ENCODE assay signal across 9 cellular contexts in the genomic region with DNA sequence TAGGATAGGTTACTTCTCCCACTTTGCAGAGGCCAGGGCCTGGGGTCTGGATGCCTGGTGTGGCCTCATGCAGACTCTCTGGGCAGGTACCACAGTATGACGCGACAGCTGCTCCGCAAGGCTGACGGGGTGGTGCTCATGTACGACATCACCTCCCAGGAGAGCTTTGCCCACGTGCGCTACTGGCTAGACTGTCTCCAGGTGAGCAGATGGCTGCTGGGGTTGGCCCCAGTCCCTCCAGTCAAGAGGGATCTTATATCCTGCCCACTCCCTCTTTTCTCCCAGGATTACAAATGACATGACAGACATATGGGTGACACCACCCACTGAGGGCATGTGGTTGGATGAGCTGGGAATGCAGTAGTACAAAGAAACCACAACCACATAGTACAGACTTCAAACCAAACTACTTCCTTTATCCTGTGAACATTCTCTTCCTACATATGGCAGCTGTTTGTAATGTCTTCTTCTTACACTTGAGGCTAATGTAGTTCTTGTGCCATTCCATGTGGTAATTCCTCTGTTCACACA. TPM values are rescaled to one million over a fixed set of nuclear protein-coding genes. Genes with fewer than 3 reads are reported as not detected.
DNase-seq lines count a peak whose midpoint lies in the region; ATAC-seq lines count a peak whose summit lies in the region.
"Had no signal": no experiment of that assay in that cellular context is flagged by ENCODE, and none has a peak within 500 bp of the region (broad histone marks: within the 10 kb centered on the region; RNA-seq: fewer than 3 reads in every experiment).

No MANE protein-coding gene starts in this region.

- H2BK15ac ChIP-seq in mesenchymal stem cell (ENCODE audit: low read depth, poor library complexity, severe bottlenecking) = no peak overlapping the region

- H3K9me3 ChIP-seq in mesenchymal stem cell (ENCODE audit: control insufficient read depth, low read length) = no peaks in the 10 kb centered on the region

- WGBS in mesenchymal stem cell = 89% methylated on average over 7 of the region's 7 CpGs

- no peak overlapping the region for H2BK120ac ChIP-seq in mesenchymal stem cell (ENCODE audit: low read depth, low read length)

- no peak overlapping the region for H4K8ac ChIP-seq in mesenchymal stem cell (ENCODE audit: low read length)

- H2AK5ac ChIP-seq in mesenchymal stem cell (ENCODE audit: low read length, severe bottlenecking) = no peak overlapping the region

- H3K4me1 ChIP-seq in mesenchymal stem cell (ENCODE audit: control insufficient read depth, insufficient read depth, low read depth, low read length) = peaks cover 5% of the 10 kb centered on the region

- DNase-seq in NCI-H345 (lab: John Stamatoyannopoulos, UW) = peak; percentile 14
- DNase-seq in NCI-H345 treated with DMSO at 0.1 percent for 48 hours (lab: John Stamatoyannopoulos, UW; ENCODE audit: unreplicated experiment) = no peak
- DNase-seq in M059J (ENCODE audit: low read depth) = peak; percentile 59
- DNase-seq in SW480 (ENCODE audit: low spot score) = peak; percentile 51
- DNase-seq in mesenchymal stem cell = peak; percentile 33
- no peak for DNase-seq in left lobe of liver (ENCODE audit: low spot score)
- DNase-seq in NCI-H226 = no peak
- DNase-seq: OCI-M1 had no signal

- H3K14ac ChIP-seq in mesenchymal stem cell (ENCODE audit: low read length in 2 of 2) = no peak overlapping the region

- no peak overlapping the region for H3K23ac ChIP-seq in mesenchymal stem cell (ENCODE audit: low read length in 2 of 2)

- no peaks in the 10 kb centered on the region for H3K36me3 ChIP-seq in mesenchymal stem cell (ENCODE audit: control insufficient read depth in 1 of 2, insufficient read depth in 2 of 2, low read depth in 1 of 2, low read length in 2 of 2)

- H3K27ac ChIP-seq in mesenchymal stem cell (ENCODE audit: low read length, poor library complexity, severe bottlenecking) = no peak overlapping the region

- H3K18ac ChIP-seq in mesenchymal stem cell (ENCODE audit: low read depth in 1 of 2, low read length in 2 of 2) = no peak overlapping the region

- no peak overlapping the region for H3K4ac ChIP-seq in mesenchymal stem cell (ENCODE audit: low read depth in 1 of 2, low read length in 2 of 2)

- H2BK12ac ChIP-seq in mesenchymal stem cell (ENCODE audit: low read length in 2 of 2) = no peak overlapping the region

- H2AFZ ChIP-seq in mesenchymal stem cell (ENCODE audit: low read depth, low read length) = no peak overlapping the region

- H4K91ac ChIP-seq in mesenchymal stem cell (ENCODE audit: low read length) = no peak overlapping the region

- H3K27me3 ChIP-seq in mesenchymal stem cell (ENCODE audit: control insufficient read depth in 1 of 2, insufficient read depth in 1 of 2, low read length in 2 of 2) = peaks cover 0 to 2% of the 10 kb centered on the region in 2 experiments

- H3K4me2 ChIP-seq in mesenchymal stem cell (ENCODE audit: low read length, poor library complexity, severe bottlenecking) = no peak overlapping the region

- H3K79me1 ChIP-seq in mesenchymal stem cell (replicated peaks; ENCODE audit: low read length, poor library complexity, severe bottlenecking) = no peaks in the 10 kb centered on the region

- no peak for ATAC-seq in left lobe of liver
- no peak for ATAC-seq in HG03432 (IDR thresholded peaks at IDR 0.05; ENCODE audit: unreplicated experiment)

- H3K9ac ChIP-seq in mesenchymal stem cell (ENCODE audit: low read length) = no peak overlapping the region

- no peak overlapping the region for H2BK5ac ChIP-seq in mesenchymal stem cell (ENCODE audit: low read depth, low read length, poor library complexity, severe bottlenecking)

- H3K4me3 ChIP-seq in mesenchymal stem cell (ENCODE audit: insufficient read depth in 1 of 2, low read depth in 1 of 2, low read length in 2 of 2) = no peak overlapping the region

RNA-seq across cellular contexts. Expression of gene RAB44, which starts 29.9 kb away (rescaled TPM):
- total RNA-seq in M059J (2014; rRNA removed; shearing (Covaris generic)) = not detected in 2 replicates
- polyA plus RNA-seq in mesenchymal stem cell (2013, experiment 1 of 2) = 0.01 TPM
- polyA plus RNA-seq in mesenchymal stem cell (2013, experiment 2 of 2) = 0.01 TPM
- 0.08 TPM for total RNA-seq in left lobe of liver

RNA-seq across cellular contexts. Expression of gene CDKN1A, which starts 49.0 kb away (rescaled TPM):
- 48.5 and 53.0 TPM in 2 replicates for total RNA-seq in M059J (2014; rRNA removed; shearing (Covaris generic))
- polyA plus RNA-seq in mesenchymal stem cell (2013, experiment 1 of 2) = 604 TPM
- polyA plus RNA-seq in mesenchymal stem cell (2013, experiment 2 of 2) = 615 TPM
- 32.6 TPM for total RNA-seq in left lobe of liver

Comparison
In these comparisons a context has a peak if more than half of its experiments do, and no peak if none do; other contexts are left out.
1. DNase-seq: peak in NCI-H345 (single experiment), M059J (single experiment), SW480 (single experiment) and mesenchymal stem cell (single experiment); none in NCI-H345 treated with DMSO at 0.1 percent for 48 hours (single experiment), left lobe of liver (single experiment) and NCI-H226 (single experiment).